27 cellular contexts compared by ENCODE assay signal in the genomic region with DNA sequence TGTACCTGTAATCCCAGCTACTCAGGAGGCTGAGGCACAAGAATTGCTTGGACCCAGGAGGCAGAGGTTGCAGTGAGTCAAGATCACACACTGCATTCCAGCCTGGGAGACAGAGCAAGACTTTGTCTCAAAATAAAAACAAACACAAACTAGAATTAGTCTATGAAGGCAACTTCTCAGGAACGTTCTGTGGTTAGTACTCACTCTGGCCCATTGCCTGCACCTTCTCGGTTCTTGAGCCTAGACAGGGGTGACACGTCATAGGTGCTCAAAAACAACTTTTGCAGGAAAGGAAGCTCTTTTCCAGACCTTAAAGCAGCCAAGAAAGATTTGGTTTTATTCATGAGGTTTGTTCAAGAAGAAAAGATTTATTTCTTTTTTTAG. TPM values are rescaled to one million over a fixed set of nuclear protein-coding genes. Genes with fewer than 3 reads are reported as not detected.
DNase-seq lines count a peak whose midpoint lies in the region; ATAC-seq and TF ChIP-seq lines count a peak whose summit lies in the region.
"Had no signal": no experiment of that assay in that cellular context is flagged by ENCODE, and none has a peak within 500 bp of the region (broad histone marks: within the 10 kb centered on the region; RNA-seq: fewer than 3 reads in every experiment).

No MANE protein-coding gene starts in this region.

- TF ChIP-seq POLR2A in breast epithelium (IDR thresholded peaks at IDR 0.05): no peak

- ATAC-seq in Right ventricle myocardium superior (ENCODE audit: poor library complexity) (no peak), HG02678 (IDR thresholded peaks at IDR 0.05; ENCODE audit: unreplicated experiment) (no peak), HG02981 (IDR thresholded peaks at IDR 0.05; ENCODE audit: unreplicated experiment) (no peak)
- ATAC-seq: activated CD4-positive, alpha-beta T cell treated with anti-CD3 and anti-CD28 coated beads for 36 hours; pancreas had no signal

- no peak overlapping the region for H3K27ac ChIP-seq in breast epithelium
- H3K27ac ChIP-seq: 22Rv1, coronary artery, KMS-11, pancreas, tibial nerve had no signal

- CTCF ChIA-PET in MCF 10A (lab: Yijun Ruan, JAX): interaction anchor here (0.6 to 2.9 kb wide), 7 partner anchors 9 to 163 kb away, joined by 3 to 16 read pairs (median 6); no protein-coding TSS in a partner anchor

- no peaks in the 10 kb centered on the region for H3K9me3 Mint-ChIP-seq in MCF 10A (ENCODE audit: unreplicated experiment)
- H3K9me3 Mint-ChIP-seq: brain; nephron; stimulated activated naive CD8-positive, alpha-beta T cell treated with anti-CD3 and anti-CD28 coated beads, Interleukin-15, Interleukin-2, amounts not matched to agents 100 ng/mL and 50 ng/mL, for 24 hours had no signal

- intact Hi-C loops in MCF 10A (cut with micrococcal nuclease): loop anchor here (10.0 kb wide), 1 partner anchor 527 kb away; a partner anchor contains a TSS
- intact Hi-C loops in breast epithelium (cut with DNase I; ENCODE audit: low total_unique reads): no loop called here
- intact Hi-C loops in Right ventricle myocardium superior (cut with DNase I): no loop called here

- H3K27me3 Mint-ChIP-seq in MCF 10A (ENCODE audit: insufficient read depth, unreplicated experiment): no peaks in the 10 kb centered on the region
- H3K27me3 Mint-ChIP-seq: activated CD4-positive, alpha-beta T cell treated with anti-CD3 and anti-CD28 coated beads for 36 hours; activated naive CD8-positive, alpha-beta T cell; brain; stimulated activated naive CD8-positive, alpha-beta T cell treated with anti-CD3 and anti-CD28 coated beads, Interleukin-15, Interleukin-2, amounts not matched to agents 100 ng/mL and 50 ng/mL, for 24 hours had no signal

- no peaks in the 10 kb centered on the region for H3K4me1 ChIP-seq in breast epithelium

- peak; percentile 47 for DNase-seq in MCF 10A (ENCODE audit: unreplicated experiment)
- DNase-seq in breast epithelium (ENCODE audit: low spot score in 2 of 2): no peak
- DNase-seq in amniotic epithelial cell (ENCODE audit: low read depth): peak; percentile 46
- DNase-seq in fibroblast of peridontal ligament (ENCODE audit: extremely low read depth): peak; percentile 38
- no peak for DNase-seq in activated CD4-positive, alpha-beta T cell treated with anti-CD3 and anti-CD28 coated beads, Interleukin-2, amount 50 U/mL, for 48 hours
- DNase-seq in Right ventricle myocardium superior: no peak
- DNase-seq: activated CD4-positive, alpha-beta T cell treated with anti-CD3 and anti-CD28 coated beads for 36 hours; Caco-2; DND-41; left ventricle myocardium superior; NCI-H1930; NCI-H2227 treated with DMSO at 0.1 percent for 48 hours; NCI-H774; OCI-M1; pancreas; right cardiac atrium had no signal

- H3K9me3 ChIP-seq in breast epithelium: no peaks in the 10 kb centered on the region
- H3K9me3 ChIP-seq: Caco-2, HAP-1, pancreas, tibial nerve had no signal

- no peak overlapping the region for H3K4me3 Mint-ChIP-seq in MCF 10A (ENCODE audit: unreplicated experiment)
- H3K4me3 Mint-ChIP-seq: activated CD4-positive, alpha-beta T cell treated with anti-CD3 and anti-CD28 coated beads for 36 hours; activated naive CD8-positive, alpha-beta T cell; brain; nephron; stimulated activated naive CD8-positive, alpha-beta T cell treated with anti-CD3 and anti-CD28 coated beads, Interleukin-15, Interleukin-2, amounts not matched to agents 100 ng/mL and 50 ng/mL, for 24 hours had no signal

- TF ChIP-seq CTCF in MCF 10A (IDR thresholded peaks at IDR 0.05; ENCODE audit: unreplicated experiment) (no peak), breast epithelium (IDR thresholded peaks at IDR 0.05) (no peak)

- POLR2A ChIA-PET in MCF 10A (lab: Yijun Ruan, JAX): interaction anchor here (0.7 to 1.1 kb wide), 4 partner anchors 9 to 34 kb away, joined by 3 to 7 read pairs (median 4); no protein-coding TSS in a partner anchor

- H3K36me3 Mint-ChIP-seq in MCF 10A (ENCODE audit: insufficient read depth, unreplicated experiment): no peaks in the 10 kb centered on the region
- H3K36me3 Mint-ChIP-seq: activated naive CD8-positive, alpha-beta T cell; brain had no signal

- no peak overlapping the region for H3K27ac Mint-ChIP-seq in MCF 10A (ENCODE audit: low read depth, unreplicated experiment)
- H3K27ac Mint-ChIP-seq: activated CD4-positive, alpha-beta T cell treated with anti-CD3 and anti-CD28 coated beads for 36 hours; activated naive CD8-positive, alpha-beta T cell; stimulated activated naive CD8-positive, alpha-beta T cell treated with anti-CD3 and anti-CD28 coated beads, Interleukin-15, Interleukin-2, amounts not matched to agents 100 ng/mL and 50 ng/mL, for 24 hours had no signal

- H3K4me3 ChIP-seq in breast epithelium: no peak overlapping the region
- H3K4me3 ChIP-seq: coronary artery, HAP-1, pancreas, tibial nerve had no signal

- H3K27me3 ChIP-seq in breast epithelium: no peaks in the 10 kb centered on the region
- H3K27me3 ChIP-seq: pancreas, tibial nerve had no signal

- BruUV-seq in MCF 10A (replicated peaks; lab: Mats Ljungman, UMichigan): no TSS peak

- no peaks in the 10 kb centered on the region for H3K4me1 Mint-ChIP-seq in MCF 10A (ENCODE audit: insufficient read depth, unreplicated experiment)
- H3K4me1 Mint-ChIP-seq: activated CD4-positive, alpha-beta T cell treated with anti-CD3 and anti-CD28 coated beads for 36 hours; nephron had no signal

- H3K36me3 ChIP-seq in breast epithelium: no peaks in the 10 kb centered on the region
- H3K36me3 ChIP-seq: HAP-1, pancreas, tibial nerve had no signal

RNA-seq across cellular contexts. Expression of a gene that starts 22.3 kb away (rescaled TPM):
- total RNA-seq in MCF 10A (2022): 201 and 219 TPM in 2 replicates
- total RNA-seq in breast epithelium: 100 to 1,000 TPM; 106 to 140 (median 117) TPM
- 68.3 TPM for total RNA-seq in Right ventricle myocardium superior

RNA-seq across cellular contexts. Expression of a gene that starts 32.6 kb away (rescaled TPM):
- total RNA-seq in MCF 10A (2022) (12.6 and 21.4 TPM in 2 replicates), breast epithelium (10 to 100 TPM; 12.7 to 15.4 (median 13.1) TPM), Right ventricle myocardium superior (35.3 TPM)

Comparison
In these comparisons a context has a peak if more than half of its experiments do, and no peak if none do; other contexts are left out.
1. DNase-seq: peak in MCF 10A (single experiment), amniotic epithelial cell (single experiment) and fibroblast of peridontal ligament (single experiment); none in breast epithelium (0 of 2), activated CD4-positive, alpha-beta T cell treated with anti-CD3 and anti-CD28 coated beads, Interleukin-2, amount 50 U/mL, for 48 hours (0 of 2) and Right ventricle myocardium superior (single experiment).